1 cellular context compared by ENCODE assay signal in genomic region chr4:48938831-48939230, GRCh38.
A peak's percentile ranks its signal among the peaks of the same experiment; 100 is the strongest.
TF ChIP-seq lines count a peak whose summit lies in the region.

No MANE protein-coding gene starts in this region.

TF ChIP-seq in endothelial cell of umbilical vein, 7 proteins besides CTCF, POLR2A, EP300 and RAD21:
- TF ChIP-seq EZH2 (IDR thresholded peaks at IDR 0.05; ENCODE audit: borderline replicate concordance, low read depth, low read length, severe bottlenecking) (no peak), FOS (IDR thresholded peaks at IDR 0.05; ENCODE audit: borderline replicate concordance, insufficient read depth, low read length) (peak; percentile 24), MYC (IDR thresholded peaks at IDR 0.05; ENCODE audit: low read depth, low read length) (no peak), JUN (IDR thresholded peaks at IDR 0.05; ENCODE audit: borderline replicate concordance, insufficient read depth, insufficient read length, low read depth) (no peak), POLR2AphosphoS5 (IDR thresholded peaks at IDR 0.05; ENCODE audit: insufficient read depth, low read depth, low read length) (no peak)
